Comparison of ENCODE assay signal across 21 cellular contexts in the genomic region with DNA sequence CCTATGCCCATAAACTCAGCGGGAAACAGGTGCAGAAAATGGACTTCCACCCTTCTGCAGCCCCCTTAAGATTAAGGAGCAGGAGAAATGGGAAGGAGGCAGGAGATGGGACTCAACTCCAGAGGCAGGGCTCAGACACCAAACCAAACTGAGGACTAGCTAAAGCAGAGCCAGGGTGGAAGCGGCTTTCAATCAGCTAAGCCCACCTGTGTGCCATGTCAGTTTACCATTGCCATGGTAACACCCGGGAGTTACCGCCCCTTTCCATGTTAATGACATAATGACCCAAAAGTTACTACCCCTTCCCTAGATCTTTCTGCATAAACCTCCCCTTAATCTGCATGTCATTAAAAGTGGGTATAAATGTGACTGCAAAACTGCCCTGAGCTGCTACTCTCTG.
A peak's percentile ranks its signal among the peaks of the same experiment; 100 is the strongest.
DNase-seq lines count a peak whose midpoint lies in the region; ATAC-seq and TF ChIP-seq lines count a peak whose summit lies in the region.
"Had no signal": no experiment of that assay in that cellular context is flagged by ENCODE, and none has a peak within 500 bp of the region (broad histone marks: within the 10 kb centered on the region; RNA-seq: fewer than 3 reads in every experiment).

No MANE protein-coding gene starts in this region.

- H3K4me3 ChIP-seq in Karpas-422 (ENCODE audit: low read length) (no peak overlapping the region), coronary artery (no peak overlapping the region), upper lobe of left lung (no peak overlapping the region), MM.1S (ENCODE audit: low read length) (no peak overlapping the region)
- H3K4me3 ChIP-seq: GM12878, HAP-1 had no signal

- 73 to 77% methylated on average over 4 of the region's 4 CpGs for WGBS in upper lobe of left lung, 2 donors

- TF ChIP-seq EP300 in upper lobe of left lung (IDR thresholded peaks at IDR 0.05) = no peak

- no peak overlapping the region for H3K9ac ChIP-seq in Karpas-422 (ENCODE audit: low read length)
- H3K9ac ChIP-seq in MM.1S (ENCODE audit: low read length) = no peak overlapping the region

- TF ChIP-seq POLR2A in upper lobe of left lung (IDR thresholded peaks at IDR 0.05) = no peak

- H3K27ac ChIP-seq in Karpas-422 (ENCODE audit: low read length) = no peak overlapping the region
- H3K27ac ChIP-seq in coronary artery = no peak overlapping the region
- H3K27ac ChIP-seq in upper lobe of left lung = no peak overlapping the region
- H3K27ac ChIP-seq in MM.1S (ENCODE audit: low read length) = no peak overlapping the region

- H3K27me3 ChIP-seq in Karpas-422 (ENCODE audit: low read length) (no peaks in the 10 kb centered on the region), upper lobe of left lung (no peaks in the 10 kb centered on the region), MM.1S (replicated peaks; ENCODE audit: insufficient read depth, low read length) (peaks cover 62% of the 10 kb centered on the region)
- H3K27me3 ChIP-seq: BE2C had no signal

- peaks cover 31% of the 10 kb centered on the region for H3K27me3 Mint-ChIP-seq in type B pancreatic cell

- H3K9me3 ChIP-seq in Karpas-422 (ENCODE audit: low read length) (no peaks in the 10 kb centered on the region), upper lobe of left lung (no peaks in the 10 kb centered on the region), MM.1S (replicated peaks; ENCODE audit: insufficient read depth, low read length) (no peaks in the 10 kb centered on the region)
- H3K9me3 ChIP-seq: BE2C, HAP-1 had no signal

- no peaks in the 10 kb centered on the region for H3K9me3 Mint-ChIP-seq in type B pancreatic cell
- H3K9me3 Mint-ChIP-seq: CD4-positive, CD25-positive, alpha-beta regulatory T cell; CD8-positive, alpha-beta memory T cell had no signal

- H3K36me3 ChIP-seq in Karpas-422 (ENCODE audit: insufficient read depth, low read length) (no peaks in the 10 kb centered on the region), upper lobe of left lung (no peaks in the 10 kb centered on the region), MM.1S (replicated peaks; ENCODE audit: insufficient read depth, low read length) (no peaks in the 10 kb centered on the region)
- H3K36me3 ChIP-seq: BE2C, HAP-1 had no signal

- peak; percentile 48 for DNase-seq in Karpas-422
- peak; percentile 22 for DNase-seq in coronary artery (ENCODE audit: low spot score)
- DNase-seq in islet precursor cell = peak; percentile 29
- peak; percentile 29 for DNase-seq in type B pancreatic cell (ENCODE audit: extremely low spot score, unreplicated experiment)
- DNase-seq in upper lobe of left lung = no peak
- DNase-seq in MM.1S = no peak
- no peak for DNase-seq in central memory CD4-positive, alpha-beta T cell
- DNase-seq: ACHN; BE2C; C1 segment of cervical spinal cord; CD4-positive, CD25-positive, alpha-beta regulatory T cell; CD8-positive, alpha-beta memory T cell; COR-L47; DMS 273 treated with DMSO at 0.1 percent for 48 hours; DMS53; DND-41; EL; GOT3 had no signal

- H3K79me2 ChIP-seq in Karpas-422 (ENCODE audit: low read length) = no peaks in the 10 kb centered on the region
- H3K79me2 ChIP-seq in MM.1S (ENCODE audit: low read length) = no peaks in the 10 kb centered on the region

- TF ChIP-seq CTCF in coronary artery (IDR thresholded peaks at IDR 0.05) (no peak), type B pancreatic cell (conservative IDR thresholded peaks at IDR 0.05) (no peak), upper lobe of left lung (IDR thresholded peaks at IDR 0.05) (no peak), MM.1S (IDR thresholded peaks at IDR 0.05; ENCODE audit: low read length) (no peak)

- H3K4me2 ChIP-seq in Karpas-422 (ENCODE audit: low read depth, low read length, poor library complexity, severe bottlenecking) = no peak overlapping the region
- H3K4me2 ChIP-seq in MM.1S (ENCODE audit: low read depth, low read length) = no peak overlapping the region

- H3K27ac Mint-ChIP-seq in type B pancreatic cell = no peak overlapping the region
- H3K27ac Mint-ChIP-seq: CD4-positive, CD25-positive, alpha-beta regulatory T cell; CD8-positive, alpha-beta memory T cell had no signal

- no peak overlapping the region for H2AFZ ChIP-seq in Karpas-422 (ENCODE audit: low read length)
- H2AFZ ChIP-seq in MM.1S (ENCODE audit: low read length) = no peak overlapping the region

- H3F3A ChIP-seq in MM.1S (ENCODE audit: insufficient read depth, low read length) = no peaks in the 10 kb centered on the region

- H3K4me1 ChIP-seq in Karpas-422 (ENCODE audit: low read length) (no peaks in the 10 kb centered on the region), upper lobe of left lung (no peaks in the 10 kb centered on the region), MM.1S (ENCODE audit: low read length) (no peaks in the 10 kb centered on the region)
- H3K4me1 ChIP-seq: BE2C, HAP-1 had no signal

- no peak for ATAC-seq in upper lobe of left lung (ENCODE audit: low FRiP score in 2 of 2)
- ATAC-seq in GM21576 (IDR thresholded peaks at IDR 0.05; ENCODE audit: unreplicated experiment) = no peak
- ATAC-seq: GM12878 had no signal

- no peak overlapping the region for H3K4me3 Mint-ChIP-seq in type B pancreatic cell
- H3K4me3 Mint-ChIP-seq: CD4-positive, CD25-positive, alpha-beta regulatory T cell; CD8-positive, alpha-beta memory T cell had no signal

- H4K20me1 ChIP-seq in Karpas-422 (ENCODE audit: insufficient read depth, low read depth, low read length) (no peaks in the 10 kb centered on the region), MM.1S (ENCODE audit: insufficient read depth, low read length) (no peaks in the 10 kb centered on the region; the same call in 1 of the 2 replicates)

- no peaks in the 10 kb centered on the region for H3K9me2 ChIP-seq in Karpas-422 (replicated peaks; ENCODE audit: insufficient read depth, low read length)
- no peaks in the 10 kb centered on the region for H3K9me2 ChIP-seq in MM.1S (replicated peaks; ENCODE audit: insufficient read depth, low read length)

- H3K4me1 Mint-ChIP-seq in type B pancreatic cell (ENCODE audit: unreplicated experiment) = no peaks in the 10 kb centered on the region
- H3K4me1 Mint-ChIP-seq: CD4-positive, CD25-positive, alpha-beta regulatory T cell; CD8-positive, alpha-beta memory T cell had no signal

- H3K36me3 Mint-ChIP-seq in type B pancreatic cell = no peaks in the 10 kb centered on the region
- H3K36me3 Mint-ChIP-seq: CD4-positive, CD25-positive, alpha-beta regulatory T cell; CD8-positive, alpha-beta memory T cell had no signal

Comparison
In these comparisons a context has a peak if more than half of its experiments do, and no peak if none do; other contexts are left out.
1. DNase-seq: peak in Karpas-422 (single experiment), coronary artery (single experiment), islet precursor cell (single experiment) and type B pancreatic cell (single experiment); none in upper lobe of left lung (0 of 2), MM.1S (single experiment) and central memory CD4-positive, alpha-beta T cell (single experiment).